In the genomic region with DNA sequence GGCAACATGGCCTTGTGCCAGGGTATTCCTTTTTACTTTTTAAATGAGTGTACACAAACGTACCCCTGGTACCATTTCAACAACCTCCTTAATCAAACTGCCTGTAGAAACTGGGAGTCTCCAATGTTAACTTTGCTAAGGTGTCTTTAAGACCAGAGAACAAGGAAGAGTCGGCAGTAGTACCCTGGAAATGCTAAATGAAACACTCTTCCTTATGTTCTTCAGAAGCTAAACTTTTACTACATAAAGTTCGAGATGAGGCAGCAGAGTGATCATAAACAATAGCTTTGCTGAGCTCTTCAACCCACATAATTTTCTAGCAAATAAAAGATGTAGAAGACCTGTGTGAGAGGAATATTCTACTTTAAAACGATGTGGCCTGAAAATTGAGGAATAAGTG, we compare ENCODE assay signal across 11 cellular contexts.
"Had no signal": no experiment of that assay in that cellular context is flagged by ENCODE, and none has a peak within 500 bp of the region (broad histone marks: within the 10 kb centered on the region; RNA-seq: fewer than 3 reads in every experiment).

No MANE protein-coding gene starts in this region.

- H3K4me2 ChIP-seq: GM23338 had no signal

- H3K9me3 ChIP-seq: HAP-1 had no signal

- H3K9ac ChIP-seq: GM23248 had no signal

- H2AFZ ChIP-seq: GM23248, GM23338 had no signal

- DNase-seq: GM23248, GOT3, H7, H9, HCEC 1CT, HFFc6 had no signal

- H3K36me3 ChIP-seq: HAP-1 had no signal

- H3K4me3 ChIP-seq: GM23248, GM23338, HAP-1 had no signal

- H3K27ac Mint-ChIP-seq: GM23338, H9, HFFc6 had no signal

- ATAC-seq: GM23338, HCT116 had no signal

- H3K27ac ChIP-seq: GM23248 had no signal

- FAIRE-seq: H1, H54 had no signal

- H3K4me3 Mint-ChIP-seq: GM23338, H9, HFFc6 had no signal

- H3K4me1 ChIP-seq: HAP-1 had no signal
